16 cellular contexts compared by ENCODE assay signal in genomic region chr13:98327326-98328314, GRCh38.
A peak's percentile ranks its signal among the peaks of the same experiment; 100 is the strongest.
DNase-seq lines count a peak whose midpoint lies in the region; ATAC-seq, FAIRE-seq and TF ChIP-seq lines count a peak whose summit lies in the region.
"Had no signal": no experiment of that assay in that cellular context is flagged by ENCODE, and none has a peak within 500 bp of the region (broad histone marks: within the 10 kb centered on the region; RNA-seq: fewer than 3 reads in every experiment).

No MANE protein-coding gene starts in this region.

- H3K4me1 ChIP-seq in body of pancreas = peaks cover 4% of the 10 kb centered on the region
- peaks cover 45% of the 10 kb centered on the region for H3K4me1 ChIP-seq in iPS-15b (ENCODE audit: control insufficient read depth, insufficient read depth, low read length)
- H3K4me1 ChIP-seq: SJCRH30 had no signal

- TF ChIP-seq CTCF in body of pancreas (IDR thresholded peaks at IDR 0.05) = no peak

- WGBS in body of pancreas, 2 donors = 84% methylated on average over 10 of the region's 10 CpGs

- ATAC-seq in body of pancreas = peak; percentile 45
- ATAC-seq: CD8-positive, alpha-beta T cell; natural killer cell treated with Interleukin-12 subunit alpha and Interleukin-12 subunit beta and Interleukin-15 and Interleukin-18, amount 100 ng/mL, for 72 hours had no signal

- H3K27ac ChIP-seq in body of pancreas = no peak overlapping the region
- no peak overlapping the region for H3K27ac ChIP-seq in caudate nucleus (ENCODE audit: low read depth, low read length)
- H3K27ac ChIP-seq: SJCRH30 had no signal

- H3K9me3 ChIP-seq in body of pancreas (no peaks in the 10 kb centered on the region), iPS-15b (ENCODE audit: control insufficient read depth, insufficient read depth, low read length) (no peaks in the 10 kb centered on the region)
- H3K9me3 ChIP-seq: SJCRH30 had no signal

- FAIRE-seq in RCC 7860 (lab: Jason Lieb, UNC) = no peak

- intact Hi-C loops in body of pancreas (cut with DNase I) = no loop called here

- DNase-seq in GM04504 (ENCODE audit: low read depth) (peak; percentile 22), body of pancreas (no peak), retina (peak; percentile 45), caudate nucleus (lab: John Stamatoyannopoulos, UW) (no peak), SHP77 (lab: John Stamatoyannopoulos, UW) (no peak), SIG-M5 (lab: John Stamatoyannopoulos, UW) (no peak), RCC 7860 (ENCODE audit: low spot score) (no peak)
- DNase-seq: activated CD4-positive, CD25-positive, alpha-beta regulatory T cell treated with anti-CD3 and anti-CD28 coated beads, Interleukin-2, amount 50 U/mL, for 72 hours; activated effector memory CD4-positive, alpha-beta T cell treated with anti-CD3 and anti-CD28 coated beads, Interleukin-2, amount 50 U/mL, for 16 hours; CD8-positive, alpha-beta T cell; hypothalamus; NCI-H524 treated with DMSO at 0.1 percent for 48 hours; SJCRH30; stimulated activated CD4-positive, alpha-beta T cell treated with anti-CD3 and anti-CD28 coated beads, Interleukin-2, amount 100 ng/mL, for 48 hours had no signal

- H3K27me3 ChIP-seq in body of pancreas (no peaks in the 10 kb centered on the region), iPS-15b (ENCODE audit: control insufficient read depth, insufficient read depth, low read length) (no peaks in the 10 kb centered on the region)
- H3K27me3 ChIP-seq: SJCRH30 had no signal

- no peaks in the 10 kb centered on the region for H3K36me3 ChIP-seq in body of pancreas (replicated peaks in 1 of 2; ENCODE audit: insufficient read depth in 1 of 2, low read depth in 2 of 2)
- no peaks in the 10 kb centered on the region for H3K36me3 ChIP-seq in iPS-15b (ENCODE audit: control insufficient read depth, insufficient read depth, low read length)
- H3K36me3 ChIP-seq: SJCRH30 had no signal

- H3K9ac ChIP-seq in iPS-15b (ENCODE audit: low read depth, low read length) = no peak overlapping the region

- TF ChIP-seq POLR2A in body of pancreas (IDR thresholded peaks at IDR 0.05) = no peak

- H3K4me3 ChIP-seq in body of pancreas (no peak overlapping the region), iPS-15b (ENCODE audit: low read depth, low read length) (peak overlapping the region; percentile 24)
- H3K4me3 ChIP-seq: SJCRH30 had no signal

Comparison
In these comparisons a context has a peak if more than half of its experiments do, and no peak if none do; other contexts are left out.
1. DNase-seq: peak in GM04504 (single experiment) and retina (single experiment); none in body of pancreas (0 of 4), caudate nucleus (0 of 61), SHP77 (0 of 2), SIG-M5 (single experiment) and RCC 7860 (single experiment).